ENCODE assay signal across 1 cellular context in genomic region chr6:75199856-75200255, GRCh38.
TF ChIP-seq lines count a peak whose summit lies in the region.

No MANE protein-coding gene starts in this region.

TF ChIP-seq in SK-N-SH, 30 proteins besides CTCF, POLR2A, EP300 and RAD21:
- TF ChIP-seq USF2 (IDR thresholded peaks at IDR 0.05; ENCODE audit: borderline replicate concordance, low read depth, low read length) (no peak), MAX (IDR thresholded peaks at IDR 0.05; ENCODE audit: low read depth) (no peak), GABPA (IDR thresholded peaks at IDR 0.05; ENCODE audit: low read depth) (no peak), EZH2phosphoT487 (IDR thresholded peaks at IDR 0.05; ENCODE audit: borderline replicate concordance, low read depth) (no peak), CHD2 (IDR thresholded peaks at IDR 0.05; ENCODE audit: low read length, partially characterized antibody) (no peak), SMC3 (IDR thresholded peaks at IDR 0.05; ENCODE audit: low read depth, low read length) (no peak)
TF ChIP-seq in SK-N-SH: peak in this region for 0.
